Comparison of ENCODE assay signal across 8 cellular contexts in genomic region chr13:97259787-97260641, GRCh38. TPM values are rescaled to one million over a fixed set of nuclear protein-coding genes. Genes with fewer than 3 reads are reported as not detected.
DNase-seq lines count a peak whose midpoint lies in the region; ATAC-seq, FAIRE-seq and TF ChIP-seq lines count a peak whose summit lies in the region.

No MANE protein-coding gene starts in this region.

- H3K4me3 ChIP-seq in AG04449 (ENCODE audit: low read depth, low read length) (no peak overlapping the region), mucosa of stomach (ENCODE audit: low read length) (no peak overlapping the region)

- CTCF ChIA-PET in AG04449 (lab: Yijun Ruan, JAX): interaction anchor here (1.3 to 1.5 kb wide), 3 partner anchors 17 to 150 kb away, joined by 3 to 6 read pairs (median 4); no protein-coding TSS in a partner anchor

- peaks cover 26% of the 10 kb centered on the region for H3K36me3 Mint-ChIP-seq in effector memory CD8-positive, alpha-beta T cell (ENCODE audit: insufficient read depth)

- POLR2A ChIA-PET in AG04449 (lab: Yijun Ruan, JAX): no interaction called here

- no peaks in the 10 kb centered on the region for H3K9me3 Mint-ChIP-seq in effector memory CD8-positive, alpha-beta T cell

- H3K36me3 ChIP-seq in mucosa of stomach (ENCODE audit: control insufficient read depth, insufficient read depth, low read length): no peaks in the 10 kb centered on the region

- H3K4me1 ChIP-seq in mucosa of stomach (ENCODE audit: control insufficient read depth, insufficient read depth, low read length): peaks cover 63% of the 10 kb centered on the region

- H3K27me3 Mint-ChIP-seq in effector memory CD8-positive, alpha-beta T cell: no peaks in the 10 kb centered on the region

- H3K9ac ChIP-seq in mucosa of stomach (ENCODE audit: low read length): peak overlapping the region; percentile 29

- ATAC-seq in effector memory CD8-positive, alpha-beta T cell (replicated peaks): no peak

- H3K27ac Mint-ChIP-seq in effector memory CD8-positive, alpha-beta T cell: peak overlapping the region; percentile 87 to 95

- FAIRE-seq in HTR-8/SVneo (lab: Jason Lieb, UNC): no peak

- TF ChIP-seq CTCF in AG04449 (IDR thresholded peaks at IDR 0.05; ENCODE audit: insufficient read depth, low read length, missing control alignments): no peak

- DNase-seq in AG04449 (ENCODE audit: low read depth, low spot score) (peak; percentile 53), NCI-H460 (ENCODE audit: extremely low read depth, low read depth) (peak; percentile 51), HTR-8/SVneo (ENCODE audit: insufficient read length, low spot score) (no peak), DMS53 treated with DMSO at 0.1 percent for 48 hours (lab: John Stamatoyannopoulos, UW; ENCODE audit: unreplicated experiment) (no peak), AML-193 (lab: John Stamatoyannopoulos, UW) (no peak)
- no peak for DNase-seq in effector memory CD8-positive, alpha-beta T cell
- DNase-seq in central memory CD4-positive, alpha-beta T cell: no peak

- no peaks in the 10 kb centered on the region for H3K9me3 ChIP-seq in mucosa of stomach (ENCODE audit: control insufficient read depth, low read length)

- H3K27me3 ChIP-seq in mucosa of stomach (ENCODE audit: control insufficient read depth, insufficient read depth, low read length): no peaks in the 10 kb centered on the region

- peaks cover 62 to 73% of the 10 kb centered on the region in 2 donors for H3K4me1 Mint-ChIP-seq in effector memory CD8-positive, alpha-beta T cell (ENCODE audit: low read depth in 2 of 2)

- peak overlapping the region in 1 of 2 donors; percentile 36 for H3K4me3 Mint-ChIP-seq in effector memory CD8-positive, alpha-beta T cell

RNA-seq across cellular contexts. Expression of gene MBNL2, which starts 37.9 kb away (rescaled TPM):
- 47.6 and 48.9 TPM in 2 replicates for total RNA-seq in NCI-H460 (2014; rRNA removed; shearing (Covaris generic))
- polyA plus RNA-seq in NCI-H460 (2014; cell fraction: nucleus; rRNA removed): 34.4 and 48.0 TPM in 2 replicates

Comparison
In these comparisons a context has a peak if more than half of its experiments do, and no peak if none do; other contexts are left out.
1. DNase-seq: peak in AG04449 (single experiment) and NCI-H460 (single experiment); none in effector memory CD8-positive, alpha-beta T cell (0 of 3), central memory CD4-positive, alpha-beta T cell (single experiment), HTR-8/SVneo (single experiment), DMS53 treated with DMSO at 0.1 percent for 48 hours (single experiment) and AML-193 (0 of 2).